Comparison of ENCODE assay signal across 9 cellular contexts in the genomic region with DNA sequence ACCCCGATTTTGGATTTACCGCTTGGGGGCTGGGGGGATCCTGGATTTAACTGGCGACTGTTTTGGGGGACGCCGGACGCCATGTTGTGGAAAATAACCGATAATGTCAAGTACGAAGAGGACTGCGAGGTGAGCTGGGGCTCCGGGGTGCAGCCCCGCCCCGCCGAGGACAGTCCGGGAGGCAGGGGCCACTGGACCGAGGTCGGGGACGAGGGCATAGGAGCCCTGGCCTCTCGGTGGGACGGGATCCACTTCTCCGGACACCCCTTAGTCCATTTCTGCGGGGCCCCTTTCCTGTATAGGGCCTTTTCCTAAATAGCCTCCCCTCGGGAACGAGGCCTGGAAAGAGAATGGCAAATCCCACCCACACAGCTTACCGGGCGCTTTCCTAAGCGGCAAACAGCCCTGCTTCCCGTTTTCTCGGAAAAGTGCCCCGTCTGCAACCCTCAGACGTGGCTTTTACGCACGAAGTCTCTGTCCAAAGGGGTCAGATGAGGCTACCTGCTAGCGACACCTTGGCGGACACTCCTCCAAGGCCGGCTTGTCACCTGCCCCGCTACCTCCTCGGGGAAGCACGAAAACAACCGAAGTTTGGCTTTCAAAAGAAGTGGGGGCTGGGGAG. TPM values are rescaled to one million over a fixed set of nuclear protein-coding genes. Genes with fewer than 3 reads are reported as not detected.
DNase-seq lines count a peak whose midpoint lies in the region; ATAC-seq and TF ChIP-seq lines count a peak whose summit lies in the region.
"Had no signal": no experiment of that assay in that cellular context is flagged by ENCODE, and none has a peak within 500 bp of the region (broad histone marks: within the 10 kb centered on the region; RNA-seq: fewer than 3 reads in every experiment).

No MANE protein-coding gene starts in this region.

- H3K9me3 ChIP-seq in HEK293 (ENCODE audit: control insufficient read depth, insufficient read depth, low read depth, low read length) = no peaks in the 10 kb centered on the region
- no peaks in the 10 kb centered on the region for H3K9me3 ChIP-seq in naive thymus-derived CD4-positive, alpha-beta T cell (ENCODE audit: control insufficient read depth in 2 of 3, low read length in 3 of 3)

- intact Hi-C loops in naive thymus-derived CD4-positive, alpha-beta T cell (cut with micrococcal nuclease) = loop anchor here in 1 of 2 donors (5.0 kb wide), 1 partner anchor 298 kb away; no protein-coding TSS in a partner anchor

- TF ChIP-seq CTCF in HEK293 (tag by site-specific recombination; IDR thresholded peaks at IDR 0.05) = no peak
- TF ChIP-seq CTCF in chondrocyte (IDR thresholded peaks at IDR 0.05) = no peak

- peaks cover 0 to 32% of the 10 kb centered on the region in 2 experiments; a peak in 1 of 3 replicates for H3K36me3 ChIP-seq in HEK293 (ENCODE audit: control insufficient read depth in 2 of 2, insufficient read depth in 1 of 2, low read length in 2 of 2)
- H3K36me3 ChIP-seq in naive thymus-derived CD4-positive, alpha-beta T cell (ENCODE audit: control insufficient read depth in 2 of 3, insufficient read depth in 3 of 3, low read length in 3 of 3) = no peaks in the 10 kb centered on the region

- peaks cover 7% of the 10 kb centered on the region for H3K36me3 Mint-ChIP-seq in chondrocyte (ENCODE audit: low read depth)
- peaks cover 0 to 2% (median 0%) of the 10 kb centered on the region in 5 donors for H3K36me3 Mint-ChIP-seq in naive thymus-derived CD4-positive, alpha-beta T cell

- no peak for ATAC-seq in naive thymus-derived CD4-positive, alpha-beta T cell
- no peak for ATAC-seq in HG02763 (IDR thresholded peaks at IDR 0.05; ENCODE audit: unreplicated experiment)
- no peak for ATAC-seq in HG02623 (IDR thresholded peaks at IDR 0.05; ENCODE audit: unreplicated experiment)

- CTCF ChIA-PET in HEK293 (lab: Yijun Ruan, JAX) = interaction anchor here (0.5 to 1.9 kb wide), 17 partner anchors 24 to 659 kb away, joined by 3 to 9 read pairs (median 3); no protein-coding TSS in a partner anchor
- CTCF ChIA-PET in naive thymus-derived CD4-positive, alpha-beta T cell (lab: Charles Lee) = no interaction called here

- DNase-seq in ACHN (peak; percentile 11), chondrocyte (ENCODE audit: low spot score) (no peak), NCI-H510A treated with DMSO at 0.1 percent for 48 hours (lab: John Stamatoyannopoulos, UW) (no peak), GM19240 (ENCODE audit: insufficient read length, low spot score) (no peak)
- DNase-seq in naive thymus-derived CD4-positive, alpha-beta T cell = no peak

- in situ Hi-C loops in ACHN (cut with HindIII; ENCODE audit: low pct_ligation_motif_present, low pct_unique_long_range_greater_than_20kb, low sequenced_read_pairs) = no loop called here

- H3K4me3 ChIP-seq in HEK293 (ENCODE audit: low read depth, low read length) = peak overlapping the region; percentile 78
- H3K4me3 ChIP-seq in naive thymus-derived CD4-positive, alpha-beta T cell (ENCODE audit: low read length) = no peak overlapping the region
- H3K4me3 ChIP-seq: GM12878 had no signal

- POLR2A ChIA-PET in HEK293 (lab: Yijun Ruan, JAX) = interaction anchor here (1.0 to 1.3 kb wide), 2 partner anchors 237 to 1067 kb away, joined by 3 read pairs; a partner anchor contains a TSS
- POLR2A ChIA-PET in naive thymus-derived CD4-positive, alpha-beta T cell (lab: Charles Lee) = no interaction called here

- H3K4me3 Mint-ChIP-seq in chondrocyte (ENCODE audit: unreplicated experiment) = peak overlapping the region; percentile 84
- H3K4me3 Mint-ChIP-seq in naive thymus-derived CD4-positive, alpha-beta T cell = peak overlapping the region in 7 of 10 donors; percentile 9 to 73 (median 35)

- H3K4me1 ChIP-seq in HEK293 (ENCODE audit: control insufficient read depth, insufficient read depth, low read length) = 0 out of 2 replicates have a peak, but pooled peaks cover 2% of the 10 kb centered on the region
- no peaks in the 10 kb centered on the region for H3K4me1 ChIP-seq in naive thymus-derived CD4-positive, alpha-beta T cell (ENCODE audit: control insufficient read depth in 2 of 2, insufficient read depth in 2 of 2, low read length in 2 of 2)

- no peaks in the 10 kb centered on the region for H3K9me3 Mint-ChIP-seq in chondrocyte (ENCODE audit: low read depth)
- H3K9me3 Mint-ChIP-seq in naive thymus-derived CD4-positive, alpha-beta T cell = peaks cover 0 to 3% (median 0%) of the 10 kb centered on the region in 11 donors

- H3K27ac ChIP-seq in HEK293 (ENCODE audit: extremely low read depth, low read depth, low read length) = peak overlapping the region; percentile 47
- H3K27ac ChIP-seq in naive thymus-derived CD4-positive, alpha-beta T cell (ENCODE audit: low read depth, low read length) = no peak overlapping the region

- H3K27me3 ChIP-seq in naive thymus-derived CD4-positive, alpha-beta T cell (ENCODE audit: control insufficient read depth in 2 of 2, insufficient read depth in 2 of 2, low read length in 2 of 2) = peaks cover 0 to 7% of the 10 kb centered on the region in 2 donors

- H3K27me3 Mint-ChIP-seq in chondrocyte (ENCODE audit: low read depth) = peaks cover 23% of the 10 kb centered on the region
- H3K27me3 Mint-ChIP-seq in naive thymus-derived CD4-positive, alpha-beta T cell = peaks cover 46 to 81% (median 56%) of the 10 kb centered on the region in 5 donors

- H3K27ac Mint-ChIP-seq in chondrocyte (ENCODE audit: unreplicated experiment) = peak overlapping the region; percentile 78
- H3K27ac Mint-ChIP-seq in naive thymus-derived CD4-positive, alpha-beta T cell = no peak overlapping the region

- peaks cover 48% of the 10 kb centered on the region for H3K4me1 Mint-ChIP-seq in chondrocyte (ENCODE audit: low read depth)
- peaks cover 0 to 19% (median 11%) of the 10 kb centered on the region in 7 donors for H3K4me1 Mint-ChIP-seq in naive thymus-derived CD4-positive, alpha-beta T cell

TF ChIP-seq in HEK293, 187 proteins besides CTCF, POLR2A, EP300 and RAD21 (continues in another document):
- TF ChIP-seq, protein P1, sequence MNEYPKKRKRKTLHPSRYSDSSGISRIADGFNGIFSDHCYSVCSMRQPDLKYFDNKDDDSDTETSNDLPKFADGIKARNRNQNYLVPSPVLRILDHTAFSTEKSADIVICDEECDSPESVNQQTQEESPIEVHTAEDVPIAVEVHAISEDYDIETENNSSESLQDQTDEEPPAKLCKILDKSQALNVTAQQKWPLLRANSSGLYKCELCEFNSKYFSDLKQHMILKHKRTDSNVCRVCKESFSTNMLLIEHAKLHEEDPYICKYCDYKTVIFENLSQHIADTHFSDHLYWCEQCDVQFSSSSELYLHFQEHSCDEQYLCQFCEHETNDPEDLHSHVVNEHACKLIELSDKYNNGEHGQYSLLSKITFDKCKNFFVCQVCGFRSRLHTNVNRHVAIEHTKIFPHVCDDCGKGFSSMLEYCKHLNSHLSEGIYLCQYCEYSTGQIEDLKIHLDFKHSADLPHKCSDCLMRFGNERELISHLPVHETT (tag by site-specific recombination; IDR thresholded peaks at IDR 0.05) = no peak
- no peak for TF ChIP-seq ZNF16 (tag by site-specific recombination; IDR thresholded peaks at IDR 0.05; ENCODE audit: low read depth)
- no peak for TF ChIP-seq ZFP41 (tag by site-specific recombination; IDR thresholded peaks at IDR 0.05; ENCODE audit: borderline replicate concordance)
- TF ChIP-seq ZNF426 (tag by site-specific recombination; IDR thresholded peaks at IDR 0.05) = no peak
- TF ChIP-seq YY1 (tag by site-specific recombination; IDR thresholded peaks at IDR 0.05) = 0 out of 2 replicates have a peak, but pooled peaks have one; percentile 38
- TF ChIP-seq ZNF660 (tag by site-specific recombination; IDR thresholded peaks at IDR 0.05) = no peak
- no peak for TF ChIP-seq ZNF544 (tag by site-specific recombination; IDR thresholded peaks at IDR 0.05)
- TF ChIP-seq YY2 (tag by site-specific recombination; IDR thresholded peaks at IDR 0.05) = no peak
- no peak for TF ChIP-seq ZNF37A (tag by site-specific recombination; IDR thresholded peaks at IDR 0.05)
- TF ChIP-seq TRIM28 (IDR thresholded peaks at IDR 0.05; ENCODE audit: borderline replicate concordance, low read length) = no peak
- TF ChIP-seq, protein P2, sequence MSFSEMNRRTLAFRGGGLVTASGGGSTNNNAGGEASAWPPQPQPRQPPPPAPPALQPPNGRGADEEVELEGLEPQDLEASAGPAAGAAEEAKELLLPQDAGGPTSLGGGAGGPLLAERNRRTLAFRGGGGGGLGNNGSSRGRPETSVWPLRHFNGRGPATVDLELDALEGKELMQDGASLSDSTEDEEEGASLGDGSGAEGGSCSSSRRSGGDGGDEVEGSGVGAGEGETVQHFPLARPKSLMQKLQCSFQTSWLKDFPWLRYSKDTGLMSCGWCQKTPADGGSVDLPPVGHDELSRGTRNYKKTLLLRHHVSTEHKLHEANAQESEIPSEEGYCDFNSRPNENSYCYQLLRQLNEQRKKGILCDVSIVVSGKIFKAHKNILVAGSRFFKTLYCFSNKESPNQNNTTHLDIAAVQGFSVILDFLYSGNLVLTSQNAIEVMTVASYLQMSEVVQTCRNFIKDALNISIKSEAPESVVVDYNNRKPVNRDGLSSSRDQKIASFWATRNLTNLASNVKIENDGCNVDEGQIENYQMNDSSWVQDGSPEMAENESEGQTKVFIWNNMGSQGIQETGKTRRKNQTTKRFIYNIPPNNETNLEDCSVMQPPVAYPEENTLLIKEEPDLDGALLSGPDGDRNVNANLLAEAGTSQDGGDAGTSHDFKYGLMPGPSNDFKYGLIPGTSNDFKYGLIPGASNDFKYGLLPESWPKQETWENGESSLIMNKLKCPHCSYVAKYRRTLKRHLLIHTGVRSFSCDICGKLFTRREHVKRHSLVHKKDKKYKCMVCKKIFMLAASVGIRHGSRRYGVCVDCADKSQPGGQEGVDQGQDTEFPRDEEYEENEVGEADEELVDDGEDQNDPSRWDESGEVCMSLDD (tag by site-specific recombination; IDR thresholded peaks at IDR 0.05) = peak; percentile 86
- TF ChIP-seq ZNF76 (tag by site-specific recombination; IDR thresholded peaks at IDR 0.05; ENCODE audit: borderline replicate concordance, low read depth) = no peak
- TF ChIP-seq, protein P3, sequence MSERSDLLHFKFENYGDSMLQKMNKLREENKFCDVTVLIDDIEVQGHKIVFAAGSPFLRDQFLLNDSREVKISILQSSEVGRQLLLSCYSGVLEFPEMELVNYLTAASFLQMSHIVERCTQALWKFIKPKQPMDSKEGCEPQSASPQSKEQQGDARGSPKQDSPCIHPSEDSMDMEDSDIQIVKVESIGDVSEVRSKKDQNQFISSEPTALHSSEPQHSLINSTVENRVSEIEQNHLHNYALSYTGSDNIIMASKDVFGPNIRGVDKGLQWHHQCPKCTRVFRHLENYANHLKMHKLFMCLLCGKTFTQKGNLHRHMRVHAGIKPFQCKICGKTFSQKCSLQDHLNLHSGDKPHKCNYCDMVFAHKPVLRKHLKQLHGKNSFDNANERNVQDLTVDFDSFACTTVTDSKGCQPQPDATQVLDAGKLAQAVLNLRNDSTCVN (tag by site-specific recombination; optimal IDR thresholded peaks at IDR 0.05) = no peak
- no peak for TF ChIP-seq ZNF514 (tag by site-specific recombination; IDR thresholded peaks at IDR 0.05)
- no peak for TF ChIP-seq ZBTB7A (tag by site-specific recombination; IDR thresholded peaks at IDR 0.05; ENCODE audit: low read depth)

RNA-seq across cellular contexts. Expression of a gene that starts 0.5 kb away (rescaled TPM):
- total RNA-seq in chondrocyte = 4.8 to 36.2 TPM (median 5.2 TPM) in 3 replicates
- total RNA-seq in naive thymus-derived CD4-positive, alpha-beta T cell = not detected
- not detected for polyA plus RNA-seq in naive thymus-derived CD4-positive, alpha-beta T cell
- total RNA-seq: GM12878 had no signal
